8 cellular contexts compared by ENCODE assay signal in the genomic region with DNA sequence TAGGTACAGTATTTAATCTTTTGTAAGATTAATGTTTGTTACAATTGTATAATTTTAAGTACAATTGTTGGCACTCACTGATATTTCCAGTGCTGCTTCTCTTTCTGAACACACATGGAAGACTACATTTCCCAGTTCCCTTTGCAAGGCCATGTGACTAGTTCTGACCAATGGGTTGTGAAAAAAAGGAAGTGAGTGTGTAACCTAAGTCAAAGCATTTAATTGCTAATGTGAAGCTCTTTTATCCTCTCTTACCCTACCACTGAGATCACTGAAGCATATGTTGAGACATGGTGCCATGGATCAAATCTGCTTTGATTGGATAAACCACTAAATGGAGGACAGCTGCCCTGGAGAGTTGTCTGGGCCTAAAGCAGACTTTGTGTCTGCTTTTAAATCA.
A peak's percentile ranks its signal among the peaks of the same experiment; 100 is the strongest.
DNase-seq lines count a peak whose midpoint lies in the region; ATAC-seq and TF ChIP-seq lines count a peak whose summit lies in the region.

No MANE protein-coding gene starts in this region.

- no peak for TF ChIP-seq EP300 in Ishikawa (IDR thresholded peaks at IDR 0.05; ENCODE audit: borderline replicate concordance)

- no peaks in the 10 kb centered on the region for H3K27me3 Mint-ChIP-seq in activated CD4-positive, alpha-beta T cell treated with anti-CD3 and anti-CD28 coated beads for 36 hours
- H3K27me3 Mint-ChIP-seq in stimulated activated naive CD8-positive, alpha-beta T cell treated with anti-CD3 and anti-CD28 coated beads, Interleukin-15, amount 100 ng/mL, for 72 hours, result no peaks in the 10 kb centered on the region

- H3K4me1 ChIP-seq in NT2/D1 (ENCODE audit: insufficient read depth, insufficient read length), result no peaks in the 10 kb centered on the region

- H3K4me3 Mint-ChIP-seq in activated CD4-positive, alpha-beta T cell treated with anti-CD3 and anti-CD28 coated beads for 36 hours, result no peak overlapping the region
- no peak overlapping the region for H3K4me3 Mint-ChIP-seq in stimulated activated naive CD8-positive, alpha-beta T cell treated with anti-CD3 and anti-CD28 coated beads, Interleukin-15, amount 100 ng/mL, for 72 hours

- TF ChIP-seq RAD21 in Ishikawa (IDR thresholded peaks at IDR 0.05; ENCODE audit: low read depth), result no peak

- DNase-seq in activated CD4-positive, alpha-beta T cell treated with anti-CD3 and anti-CD28 coated beads for 36 hours, result peak; percentile 10
- no peak for DNase-seq in activated CD4-positive, alpha-beta T cell treated with anti-CD3 and anti-CD28 coated beads, Interleukin-2, amount 50 U/mL, for 48 hours
- DNase-seq in NT2/D1 (ENCODE audit: low read depth, low spot score) (peak; percentile 75), astrocyte of the hippocampus (ENCODE audit: low read depth, low spot score) (peak; percentile 62), iPS-NIHi7 (ENCODE audit: extremely low spot score) (peak; percentile 64)
- DNase-seq in stimulated activated naive CD8-positive, alpha-beta T cell treated with anti-CD3 and anti-CD28 coated beads, Interleukin-15, amount 100 ng/mL, for 72 hours, result no peak

- H3K36me3 Mint-ChIP-seq in activated CD4-positive, alpha-beta T cell treated with anti-CD3 and anti-CD28 coated beads for 36 hours (ENCODE audit: low read depth), result no peaks in the 10 kb centered on the region

- peak; percentile 97 for ATAC-seq in activated CD4-positive, alpha-beta T cell treated with anti-CD3 and anti-CD28 coated beads for 36 hours
- ATAC-seq in GM21390 (IDR thresholded peaks at IDR 0.05; ENCODE audit: unreplicated experiment), result peak; percentile 93
- ATAC-seq in stimulated activated naive CD8-positive, alpha-beta T cell treated with anti-CD3 and anti-CD28 coated beads, Interleukin-15, amount 100 ng/mL, for 72 hours, result peak; percentile 67

- no peaks in the 10 kb centered on the region for H3K27me3 ChIP-seq in NT2/D1 (ENCODE audit: insufficient read depth, insufficient read length)

- no peaks in the 10 kb centered on the region for H3K9me3 Mint-ChIP-seq in activated CD4-positive, alpha-beta T cell treated with anti-CD3 and anti-CD28 coated beads for 36 hours (ENCODE audit: low read depth)
- H3K9me3 Mint-ChIP-seq in stimulated activated naive CD8-positive, alpha-beta T cell treated with anti-CD3 and anti-CD28 coated beads, Interleukin-15, amount 100 ng/mL, for 72 hours, result peaks cover 5 to 9% of the 10 kb centered on the region in 2 donors

- peaks cover 5% of the 10 kb centered on the region for H3K4me1 Mint-ChIP-seq in activated CD4-positive, alpha-beta T cell treated with anti-CD3 and anti-CD28 coated beads for 36 hours
- H3K4me1 Mint-ChIP-seq in stimulated activated naive CD8-positive, alpha-beta T cell treated with anti-CD3 and anti-CD28 coated beads, Interleukin-15, amount 100 ng/mL, for 72 hours, result peaks cover 5% of the 10 kb centered on the region

- H3K27ac Mint-ChIP-seq in activated CD4-positive, alpha-beta T cell treated with anti-CD3 and anti-CD28 coated beads for 36 hours, result no peak overlapping the region
- no peak overlapping the region for H3K27ac Mint-ChIP-seq in stimulated activated naive CD8-positive, alpha-beta T cell treated with anti-CD3 and anti-CD28 coated beads, Interleukin-15, amount 100 ng/mL, for 72 hours

- no peak overlapping the region for H3K9ac ChIP-seq in NT2/D1 (ENCODE audit: insufficient read length, low read depth)

- CTCF ChIA-PET in activated CD4-positive, alpha-beta T cell treated with anti-CD3 and anti-CD28 coated beads for 36 hours (lab: Charles Lee), result interaction anchor here (0.8 to 1.2 kb wide), 4 partner anchors 9 to 253 kb away, joined by 3 to 4 read pairs (median 4); no protein-coding TSS in a partner anchor

- no peaks in the 10 kb centered on the region for H3K36me3 ChIP-seq in NT2/D1 (ENCODE audit: insufficient read depth, insufficient read length, low read length)

- POLR2A ChIA-PET in activated CD4-positive, alpha-beta T cell treated with anti-CD3 and anti-CD28 coated beads for 36 hours (lab: Charles Lee), result no interaction called here

- intact Hi-C loops in activated CD4-positive, alpha-beta T cell treated with anti-CD3 and anti-CD28 coated beads for 36 hours (cut with DNase I, micrococcal nuclease), result no loop called here

- peaks cover 5% of the 10 kb centered on the region; the same call in 1 of the 2 replicates for H3K9me3 ChIP-seq in NT2/D1 (ENCODE audit: insufficient read depth, low read length)

- no peak overlapping the region for H3K4me3 ChIP-seq in NT2/D1 (ENCODE audit: insufficient read length, low read depth)

TF ChIP-seq in Ishikawa, 13 proteins besides CTCF, POLR2A, EP300 and RAD21:
- TF ChIP-seq TAF1 (IDR thresholded peaks at IDR 0.05; ENCODE audit: low read depth), result no peak
- TF ChIP-seq, protein P1, sequence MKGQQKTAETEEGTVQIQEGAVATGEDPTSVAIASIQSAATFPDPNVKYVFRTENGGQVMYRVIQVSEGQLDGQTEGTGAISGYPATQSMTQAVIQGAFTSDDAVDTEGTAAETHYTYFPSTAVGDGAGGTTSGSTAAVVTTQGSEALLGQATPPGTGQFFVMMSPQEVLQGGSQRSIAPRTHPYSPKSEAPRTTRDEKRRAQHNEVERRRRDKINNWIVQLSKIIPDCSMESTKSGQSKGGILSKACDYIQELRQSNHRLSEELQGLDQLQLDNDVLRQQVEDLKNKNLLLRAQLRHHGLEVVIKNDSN (IDR thresholded peaks at IDR 0.05), result peak; percentile 98

Comparison
In these comparisons a context has a peak if more than half of its experiments do, and no peak if none do; other contexts are left out.
1. DNase-seq: peak in activated CD4-positive, alpha-beta T cell treated with anti-CD3 and anti-CD28 coated beads for 36 hours (single experiment), NT2/D1 (single experiment), astrocyte of the hippocampus (single experiment) and iPS-NIHi7 (single experiment); none in activated CD4-positive, alpha-beta T cell treated with anti-CD3 and anti-CD28 coated beads, Interleukin-2, amount 50 U/mL, for 48 hours (0 of 2) and stimulated activated naive CD8-positive, alpha-beta T cell treated with anti-CD3 and anti-CD28 coated beads, Interleukin-15, amount 100 ng/mL, for 72 hours (0 of 2).
2. Peak in every context shown above with its lines, with median percentiles within 50 percentile points of each other: ATAC-seq.